27 cellular contexts compared by ENCODE assay signal in the genomic region with DNA sequence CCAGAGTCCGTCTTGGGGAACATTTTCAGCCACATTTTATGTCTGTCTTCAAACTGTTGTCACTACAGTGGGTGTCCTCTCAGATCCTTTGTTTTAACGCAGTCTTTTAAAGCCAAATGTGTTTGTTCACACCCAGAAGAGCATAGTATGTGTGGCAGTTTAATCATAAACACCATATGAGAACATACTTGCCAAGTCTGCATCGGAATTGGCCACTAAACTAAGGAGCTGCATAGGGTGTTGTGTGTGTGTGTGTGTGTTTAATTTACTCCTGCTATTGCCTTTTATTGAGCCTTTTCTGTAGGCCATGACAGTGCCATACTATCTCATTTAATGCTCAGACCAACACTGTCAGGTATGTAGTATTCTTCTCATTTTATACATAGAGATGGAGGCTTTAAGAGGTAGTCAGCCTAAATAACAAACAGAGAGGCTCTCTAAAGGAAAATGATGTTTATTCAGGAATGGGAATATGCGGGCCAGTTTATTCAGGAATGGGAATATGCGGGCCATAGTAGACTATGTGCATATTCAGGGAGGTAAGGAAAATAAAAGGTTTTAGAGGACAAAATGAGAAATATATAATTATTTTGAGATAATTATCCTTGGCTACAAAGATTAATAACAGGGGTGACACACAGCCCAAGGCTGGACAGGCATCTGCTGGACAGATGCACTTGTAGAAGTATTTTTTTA.
"Had no signal": no experiment of that assay in that cellular context is flagged by ENCODE, and none has a peak within 500 bp of the region (broad histone marks: within the 10 kb centered on the region; RNA-seq: fewer than 3 reads in every experiment).

No MANE protein-coding gene starts in this region.

- H3K4me3 Mint-ChIP-seq: naive B cell; natural killer cell treated with Interleukin-12 subunit alpha and Interleukin-12 subunit beta and Interleukin-15 and Interleukin-18, amount 100 ng/mL, for 72 hours; neural progenitor cell; stimulated activated memory B cell treated with anti-CD40 and anti-IgM and Interleukin-4, amounts not matched to agents 10 μg/mL and 1 μg/mL and 100 μg/mL, for 72 hours had no signal

- H3K4me1 ChIP-seq: gastroesophageal sphincter, lower lobe of right lung, neural progenitor cell, parathyroid adenoma, prostate gland, right atrium auricular region, sigmoid colon, testis, upper lobe of right lung, uterus had no signal

- H3K9me3 Mint-ChIP-seq: naive B cell; natural killer cell treated with Interleukin-12 subunit alpha and Interleukin-12 subunit beta and Interleukin-15 and Interleukin-18, amount 100 ng/mL, for 72 hours; neural progenitor cell; stimulated activated memory B cell treated with anti-CD40 and anti-IgM and Interleukin-4, amounts not matched to agents 10 μg/mL and 1 μg/mL and 100 μg/mL, for 72 hours had no signal

- H3K27me3 Mint-ChIP-seq: naive B cell; natural killer cell treated with Interleukin-12 subunit alpha and Interleukin-12 subunit beta and Interleukin-15 and Interleukin-18, amount 100 ng/mL, for 72 hours; stimulated activated memory B cell treated with anti-CD40 and anti-IgM and Interleukin-4, amounts not matched to agents 10 μg/mL and 1 μg/mL and 100 μg/mL, for 72 hours had no signal

- H3K4me3 ChIP-seq: dorsolateral prefrontal cortex, gastroesophageal sphincter, heart left ventricle, hepatocyte, lower lobe of right lung, neural progenitor cell, prostate gland, right atrium auricular region, sigmoid colon, testis, tibial artery, upper lobe of right lung, uterus had no signal

- H3K4me2 ChIP-seq: hepatocyte, neural progenitor cell had no signal

- H3K27ac Mint-ChIP-seq: naive B cell; natural killer cell treated with Interleukin-12 subunit alpha and Interleukin-12 subunit beta and Interleukin-15 and Interleukin-18, amount 100 ng/mL, for 72 hours; neural progenitor cell; stimulated activated memory B cell treated with anti-CD40 and anti-IgM and Interleukin-4, amounts not matched to agents 10 μg/mL and 1 μg/mL and 100 μg/mL, for 72 hours had no signal

- H3K27ac ChIP-seq: dorsolateral prefrontal cortex, epithelial cell of prostate, gastroesophageal sphincter, heart left ventricle, hepatocyte, lower lobe of right lung, neural progenitor cell, parathyroid adenoma, prostate gland, right atrium auricular region, sigmoid colon, testis, tibial artery, upper lobe of right lung, uterus had no signal

- H3K36me3 Mint-ChIP-seq: natural killer cell treated with Interleukin-12 subunit alpha and Interleukin-12 subunit beta and Interleukin-15 and Interleukin-18, amount 100 ng/mL, for 72 hours; neural progenitor cell had no signal

- H3K27me3 ChIP-seq: dorsolateral prefrontal cortex, gastroesophageal sphincter, heart left ventricle, hepatocyte, neural progenitor cell, right atrium auricular region, sigmoid colon, testis, tibial artery, upper lobe of right lung, uterus had no signal

- DNase-seq: dorsolateral prefrontal cortex; effector CD4-positive, alpha-beta T cell; foreskin fibroblast; heart left ventricle; left cardiac atrium; left ventricle myocardium superior; lower lobe of right lung; naive B cell; sigmoid colon; stimulated activated CD4-positive, alpha-beta T cell treated with anti-CD3 and anti-CD28 coated beads, Interleukin-2, amount 100 ng/mL, for 24 hours; stimulated activated CD4-positive, alpha-beta T cell treated with anti-CD3 and anti-CD28 coated beads, Interleukin-4, amount 100 ng/mL, for 24 hours; stimulated activated naive CD8-positive, alpha-beta T cell treated with anti-CD3 and anti-CD28 coated beads, Interleukin-15, Interleukin-2, amounts not matched to agents 100 U/mL and 50 U/mL, for 24 hours; substantia nigra; testis; tibial artery; upper lobe of right lung; uterus had no signal

- H3K9me3 ChIP-seq: gastroesophageal sphincter, heart left ventricle, lower lobe of right lung, prostate gland, right atrium auricular region, sigmoid colon, testis, tibial artery, upper lobe of right lung, uterus had no signal

- H3K4me1 Mint-ChIP-seq: naive B cell; stimulated activated memory B cell treated with anti-CD40 and anti-IgM and Interleukin-4, amounts not matched to agents 10 μg/mL and 1 μg/mL and 100 μg/mL, for 72 hours had no signal

- H3K79me2 ChIP-seq: hepatocyte, parathyroid adenoma had no signal

- H2AFZ ChIP-seq: hepatocyte, neural progenitor cell, parathyroid adenoma had no signal

- H3K9ac ChIP-seq: neural progenitor cell, parathyroid adenoma had no signal

- ATAC-seq: esophagus mucosa; gastroesophageal sphincter; heart left ventricle; left cardiac atrium; left ventricle myocardium superior; lower lobe of right lung; natural killer cell treated with Interleukin-12 subunit alpha and Interleukin-12 subunit beta and Interleukin-15 and Interleukin-18, amount 100 ng/mL, for 72 hours; stimulated activated memory B cell treated with anti-CD40 and anti-IgM and Interleukin-4, amounts not matched to agents 10 μg/mL and 1 μg/mL and 100 μg/mL, for 72 hours; stimulated activated naive CD8-positive, alpha-beta T cell treated with anti-CD3 and anti-CD28 coated beads, Interleukin-15, Interleukin-2, amounts not matched to agents 100 U/mL and 50 U/mL, for 24 hours; upper lobe of right lung had no signal

- H3K36me3 ChIP-seq: neural progenitor cell, prostate gland, uterus had no signal
